8 cellular contexts compared by ENCODE assay signal in the genomic region with DNA sequence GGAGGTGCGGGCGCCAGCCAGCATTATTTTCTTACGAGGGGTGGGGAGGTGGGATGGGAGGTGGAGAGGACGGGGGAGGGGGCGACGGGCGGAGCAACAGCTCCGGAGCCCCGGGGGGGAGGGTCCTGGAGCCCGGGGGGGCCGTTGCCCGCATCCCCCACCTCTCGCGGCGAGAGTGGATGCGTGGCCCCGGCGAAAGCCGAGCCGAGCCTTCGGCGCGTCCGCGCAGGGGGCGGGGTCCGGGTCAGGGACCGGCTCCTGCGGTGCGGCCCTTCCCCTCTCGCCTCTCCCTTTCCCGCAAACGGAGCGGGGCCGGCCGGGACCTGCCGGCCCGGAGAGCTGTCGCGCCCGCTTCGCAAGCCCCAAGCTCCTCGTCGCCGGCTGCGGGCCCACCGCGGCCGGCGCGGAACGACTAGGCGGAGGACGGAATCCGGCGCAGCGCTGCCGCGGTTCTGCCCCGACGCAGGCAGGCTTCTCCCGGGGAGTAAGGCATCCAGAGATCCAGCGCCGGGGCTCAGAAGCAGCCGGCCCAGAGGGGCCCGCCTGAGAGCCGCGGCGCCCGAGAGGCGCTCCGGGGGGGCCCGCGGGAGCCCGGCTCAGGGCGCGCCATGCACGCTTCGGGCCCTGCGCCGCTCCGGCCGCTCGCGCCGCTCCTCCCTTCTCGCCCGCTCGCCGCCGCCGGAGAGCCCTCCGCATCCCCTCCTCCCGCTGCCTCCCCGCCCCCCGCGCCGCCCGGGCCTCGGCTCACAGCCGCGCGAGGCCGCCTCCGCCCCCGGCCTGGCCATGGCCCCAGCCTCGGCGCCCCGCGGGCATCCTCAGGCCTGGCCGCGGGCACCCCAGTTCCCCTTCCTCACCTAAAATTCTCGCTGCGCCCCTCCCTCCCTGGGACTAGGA. TPM values are rescaled to one million over a fixed set of nuclear protein-coding genes. Genes with fewer than 3 reads are reported as not detected.
A peak's percentile ranks its signal among the peaks of the same experiment; 100 is the strongest.
DNase-seq lines count a peak whose midpoint lies in the region; ATAC-seq and TF ChIP-seq lines count a peak whose summit lies in the region.

No MANE protein-coding gene starts in this region.

- H3K27ac ChIP-seq in colonic mucosa (peak overlapping the region; percentile 44), stomach smooth muscle (ENCODE audit: low read length) (peak overlapping the region; percentile 87)

- intact Hi-C loops in colonic mucosa (cut with DNase I), result no loop called here
- intact Hi-C loops in lower leg skin (cut with DNase I; ENCODE audit: low total_unique reads), result no loop called here

- 1% methylated on average over 28 to 62 of the region's 114 CpGs for WGBS in lower leg skin, 2 donors

- TF ChIP-seq POLR2A in lower leg skin (IDR thresholded peaks at IDR 0.05), result no peak

- H3K9ac ChIP-seq in colonic mucosa (ENCODE audit: low read depth in 2 of 2, low read length in 2 of 2), result peak overlapping the region in 1 of 2 donors; percentile 63
- H3K9ac ChIP-seq in stomach smooth muscle (ENCODE audit: low read length in 2 of 2), result peak overlapping the region; percentile 64 to 81

- H3K4me1 ChIP-seq in colonic mucosa, result peaks cover 6% of the 10 kb centered on the region
- H3K4me1 ChIP-seq in stomach smooth muscle (ENCODE audit: control insufficient read depth, insufficient read depth, low read length), result peaks cover 36% of the 10 kb centered on the region

- H3K36me3 ChIP-seq in colonic mucosa (no peaks in the 10 kb centered on the region), stomach smooth muscle (ENCODE audit: control insufficient read depth in 2 of 2, insufficient read depth in 2 of 2, low read length in 2 of 2) (no peaks in the 10 kb centered on the region)

- no peaks in the 10 kb centered on the region for H3K9me3 ChIP-seq in colonic mucosa
- H3K9me3 ChIP-seq in stomach smooth muscle (ENCODE audit: control insufficient read depth in 2 of 2, low read length in 2 of 2), result no peaks in the 10 kb centered on the region

- H3K27me3 ChIP-seq in colonic mucosa (peaks cover 26% of the 10 kb centered on the region), stomach smooth muscle (ENCODE audit: control insufficient read depth in 1 of 2, insufficient read depth in 2 of 2, low read length in 2 of 2) (no peaks in the 10 kb centered on the region)

- DNase-seq in D341Med (ENCODE audit: low spot score), result peak; percentile 80
- peak; percentile 68 for DNase-seq in HuH-7.5 (ENCODE audit: low spot score)
- DNase-seq in colonic mucosa, result no peak
- DNase-seq in lower leg skin (ENCODE audit: low spot score in 2 of 2), result no peak
- no peak for DNase-seq in CD1c-positive myeloid dendritic cell (ENCODE audit: extremely low spot score)

- TF ChIP-seq CTCF in colonic mucosa (IDR thresholded peaks at IDR 0.05) (no peak), lower leg skin (IDR thresholded peaks at IDR 0.05) (no peak)

- ATAC-seq in HG03571 (IDR thresholded peaks at IDR 0.05; ENCODE audit: unreplicated experiment) (no peak), HG03025 (IDR thresholded peaks at IDR 0.05; ENCODE audit: low FRiP score, unreplicated experiment) (no peak)

- H3K4me3 ChIP-seq in colonic mucosa (peak overlapping the region; percentile 55), lower leg skin (ENCODE audit: low read depth, poor library complexity, severe bottlenecking) (peak overlapping the region; percentile 28), stomach smooth muscle (ENCODE audit: low read length in 2 of 2) (peak overlapping the region; percentile 76 to 86)

RNA-seq across cellular contexts. Expression of gene ADCY5, which starts 0.4 kb away (rescaled TPM):
- 1 to 10 TPM; 5.6 to 7.8 TPM for total RNA-seq in colonic mucosa
- total RNA-seq in lower leg skin, result 1 to 10 TPM in 3 of 4 donors, under 1 TPM in 1; 0.46 to 3.5 (median 1.3) TPM

Comparison
In these comparisons a context has a peak if more than half of its experiments do, and no peak if none do; other contexts are left out.
1. DNase-seq: peak in D341Med (single experiment) and HuH-7.5 (single experiment); none in colonic mucosa (single experiment), lower leg skin (0 of 2) and CD1c-positive myeloid dendritic cell (single experiment).
2. H3K4me3 ChIP-seq: peak in every context shown above with its lines; median percentile 81 in stomach smooth muscle; 55 in colonic mucosa; 28 in lower leg skin.